ENCODE assay signal across 1 cellular context in the genomic region with DNA sequence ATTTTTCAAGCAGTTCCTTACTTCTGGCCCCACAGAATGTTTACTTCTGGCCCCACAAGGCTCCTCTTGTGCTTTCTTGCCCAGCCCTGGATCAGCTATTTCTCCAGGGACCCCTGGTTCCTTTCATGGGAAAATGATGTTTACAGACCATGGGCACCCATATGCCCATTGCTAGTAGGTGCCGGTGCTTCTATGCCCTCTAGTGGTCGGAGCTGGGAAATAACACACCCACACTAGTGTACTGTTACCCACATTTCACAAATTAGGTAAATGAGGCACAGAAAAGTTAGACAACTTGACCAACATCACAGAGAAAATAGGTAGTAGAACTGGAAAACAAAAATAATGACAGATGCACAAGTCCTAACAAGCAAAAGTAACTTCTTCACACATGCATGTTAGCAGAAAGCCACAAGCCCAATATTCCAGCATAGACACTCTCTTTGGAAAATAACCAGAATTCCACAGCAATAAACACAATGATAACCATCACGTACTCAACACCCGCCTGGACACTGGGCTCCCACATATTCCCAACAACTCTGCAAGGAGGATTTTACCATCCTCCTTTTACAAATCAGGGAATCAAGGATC.
TF ChIP-seq lines count a peak whose summit lies in the region.

No MANE protein-coding gene starts in this region.

TF ChIP-seq in WTC11, 78 proteins besides CTCF, POLR2A, EP300 and RAD21 (continued from another document):
- TF ChIP-seq, protein P1, sequence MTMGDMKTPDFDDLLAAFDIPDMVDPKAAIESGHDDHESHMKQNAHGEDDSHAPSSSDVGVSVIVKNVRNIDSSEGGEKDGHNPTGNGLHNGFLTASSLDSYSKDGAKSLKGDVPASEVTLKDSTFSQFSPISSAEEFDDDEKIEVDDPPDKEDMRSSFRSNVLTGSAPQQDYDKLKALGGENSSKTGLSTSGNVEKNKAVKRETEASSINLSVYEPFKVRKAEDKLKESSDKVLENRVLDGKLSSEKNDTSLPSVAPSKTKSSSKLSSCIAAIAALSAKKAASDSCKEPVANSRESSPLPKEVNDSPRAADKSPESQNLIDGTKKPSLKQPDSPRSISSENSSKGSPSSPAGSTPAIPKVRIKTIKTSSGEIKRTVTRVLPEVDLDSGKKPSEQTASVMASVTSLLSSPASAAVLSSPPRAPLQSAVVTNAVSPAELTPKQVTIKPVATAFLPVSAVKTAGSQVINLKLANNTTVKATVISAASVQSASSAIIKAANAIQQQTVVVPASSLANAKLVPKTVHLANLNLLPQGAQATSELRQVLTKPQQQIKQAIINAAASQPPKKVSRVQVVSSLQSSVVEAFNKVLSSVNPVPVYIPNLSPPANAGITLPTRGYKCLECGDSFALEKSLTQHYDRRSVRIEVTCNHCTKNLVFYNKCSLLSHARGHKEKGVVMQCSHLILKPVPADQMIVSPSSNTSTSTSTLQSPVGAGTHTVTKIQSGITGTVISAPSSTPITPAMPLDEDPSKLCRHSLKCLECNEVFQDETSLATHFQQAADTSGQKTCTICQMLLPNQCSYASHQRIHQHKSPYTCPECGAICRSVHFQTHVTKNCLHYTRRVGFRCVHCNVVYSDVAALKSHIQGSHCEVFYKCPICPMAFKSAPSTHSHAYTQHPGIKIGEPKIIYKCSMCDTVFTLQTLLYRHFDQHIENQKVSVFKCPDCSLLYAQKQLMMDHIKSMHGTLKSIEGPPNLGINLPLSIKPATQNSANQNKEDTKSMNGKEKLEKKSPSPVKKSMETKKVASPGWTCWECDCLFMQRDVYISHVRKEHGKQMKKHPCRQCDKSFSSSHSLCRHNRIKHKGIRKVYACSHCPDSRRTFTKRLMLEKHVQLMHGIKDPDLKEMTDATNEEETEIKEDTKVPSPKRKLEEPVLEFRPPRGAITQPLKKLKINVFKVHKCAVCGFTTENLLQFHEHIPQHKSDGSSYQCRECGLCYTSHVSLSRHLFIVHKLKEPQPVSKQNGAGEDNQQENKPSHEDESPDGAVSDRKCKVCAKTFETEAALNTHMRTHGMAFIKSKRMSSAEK (CRISPR knock-in tag; IDR thresholded peaks at IDR 0.05; ENCODE audit: borderline replicate concordance) = no peak
- TF ChIP-seq FOXJ3 (CRISPR knock-in tag; IDR thresholded peaks at IDR 0.05; ENCODE audit: borderline replicate concordance) (no peak), GRHL2 (CRISPR knock-in tag; IDR thresholded peaks at IDR 0.05; ENCODE audit: insufficient replicate concordance, severe bottlenecking) (no peak), RORB (CRISPR knock-in tag; IDR thresholded peaks at IDR 0.05) (no peak), SMAD3 (CRISPR knock-in tag; IDR thresholded peaks at IDR 0.05; ENCODE audit: borderline replicate concordance) (no peak), GTF2I (CRISPR knock-in tag; conservative IDR thresholded peaks at IDR 0.05) (no peak), ESRRA (CRISPR knock-in tag; IDR thresholded peaks at IDR 0.05; ENCODE audit: borderline replicate concordance) (no peak), KAT7 (CRISPR knock-in tag; IDR thresholded peaks at IDR 0.05; ENCODE audit: borderline replicate concordance) (no peak)
